Comparison of ENCODE assay signal across 2 cellular contexts in the genomic region with DNA sequence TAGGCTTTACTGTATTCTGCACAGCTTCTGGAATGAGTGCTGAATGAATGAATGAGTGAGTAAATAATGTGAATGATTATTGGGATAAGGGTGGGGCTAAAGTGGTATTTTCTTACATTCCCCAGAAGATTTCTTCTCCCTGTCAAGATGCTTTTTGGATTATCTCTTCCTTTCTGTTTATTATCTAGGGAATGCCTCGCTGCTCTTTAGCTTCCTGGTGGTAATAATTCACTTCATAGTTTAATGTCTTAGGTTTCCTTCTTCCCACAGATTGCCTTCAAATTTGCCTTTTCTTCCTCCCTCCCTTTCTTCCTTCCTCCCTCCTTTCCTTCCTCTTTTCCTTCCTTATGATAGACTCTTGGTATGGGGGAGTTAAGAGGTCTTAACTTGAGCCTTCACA.
TF ChIP-seq lines count a peak whose summit lies in the region.

No MANE protein-coding gene starts in this region.

TF ChIP-seq in IMR-90, 13 proteins besides CTCF, POLR2A, EP300 and RAD21:
- no peak for TF ChIP-seq BHLHE40 (IDR thresholded peaks at IDR 0.05; ENCODE audit: low read depth, low read length)
- no peak for TF ChIP-seq SMC3 (IDR thresholded peaks at IDR 0.05; ENCODE audit: low read depth, low read length)
- TF ChIP-seq MXI1 (IDR thresholded peaks at IDR 0.05; ENCODE audit: borderline replicate concordance, low read depth, low read length) = no peak
- TF ChIP-seq FOS (IDR thresholded peaks at IDR 0.05; ENCODE audit: low read depth, low read length) = no peak
- TF ChIP-seq MAZ (IDR thresholded peaks at IDR 0.05; ENCODE audit: borderline replicate concordance, low read depth, low read length) = no peak
- TF ChIP-seq CEBPB (IDR thresholded peaks at IDR 0.05; ENCODE audit: low read depth, low read length) = no peak
- no peak for TF ChIP-seq MAFK (IDR thresholded peaks at IDR 0.05; ENCODE audit: low read depth, low read length)
- TF ChIP-seq RCOR1 (IDR thresholded peaks at IDR 0.05; ENCODE audit: insufficient replicate concordance, low read length) = no peak
- TF ChIP-seq, protein P1, sequence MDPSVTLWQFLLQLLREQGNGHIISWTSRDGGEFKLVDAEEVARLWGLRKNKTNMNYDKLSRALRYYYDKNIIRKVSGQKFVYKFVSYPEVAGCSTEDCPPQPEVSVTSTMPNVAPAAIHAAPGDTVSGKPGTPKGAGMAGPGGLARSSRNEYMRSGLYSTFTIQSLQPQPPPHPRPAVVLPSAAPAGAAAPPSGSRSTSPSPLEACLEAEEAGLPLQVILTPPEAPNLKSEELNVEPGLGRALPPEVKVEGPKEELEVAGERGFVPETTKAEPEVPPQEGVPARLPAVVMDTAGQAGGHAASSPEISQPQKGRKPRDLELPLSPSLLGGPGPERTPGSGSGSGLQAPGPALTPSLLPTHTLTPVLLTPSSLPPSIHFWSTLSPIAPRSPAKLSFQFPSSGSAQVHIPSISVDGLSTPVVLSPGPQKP (IDR thresholded peaks at IDR 0.05; ENCODE audit: borderline replicate concordance, low read depth, low read length) = no peak
- TF ChIP-seq, protein P2, sequence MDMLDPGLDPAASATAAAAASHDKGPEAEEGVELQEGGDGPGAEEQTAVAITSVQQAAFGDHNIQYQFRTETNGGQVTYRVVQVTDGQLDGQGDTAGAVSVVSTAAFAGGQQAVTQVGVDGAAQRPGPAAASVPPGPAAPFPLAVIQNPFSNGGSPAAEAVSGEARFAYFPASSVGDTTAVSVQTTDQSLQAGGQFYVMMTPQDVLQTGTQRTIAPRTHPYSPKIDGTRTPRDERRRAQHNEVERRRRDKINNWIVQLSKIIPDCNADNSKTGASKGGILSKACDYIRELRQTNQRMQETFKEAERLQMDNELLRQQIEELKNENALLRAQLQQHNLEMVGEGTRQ (IDR thresholded peaks at IDR 0.05; ENCODE audit: low read depth, low read length) = no peak
- no peak for TF ChIP-seq NFE2L2 (IDR thresholded peaks at IDR 0.05; ENCODE audit: low read depth, low read length)
- TF ChIP-seq CHD1 (IDR thresholded peaks at IDR 0.05; ENCODE audit: low read depth, low read length) = no peak
- TF ChIP-seq RFX5 (IDR thresholded peaks at IDR 0.05; ENCODE audit: low read depth, low read length) = no peak

TF ChIP-seq in K562, 482 proteins besides CTCF, POLR2A, EP300 and RAD21:
- TF ChIP-seq, protein P3, sequence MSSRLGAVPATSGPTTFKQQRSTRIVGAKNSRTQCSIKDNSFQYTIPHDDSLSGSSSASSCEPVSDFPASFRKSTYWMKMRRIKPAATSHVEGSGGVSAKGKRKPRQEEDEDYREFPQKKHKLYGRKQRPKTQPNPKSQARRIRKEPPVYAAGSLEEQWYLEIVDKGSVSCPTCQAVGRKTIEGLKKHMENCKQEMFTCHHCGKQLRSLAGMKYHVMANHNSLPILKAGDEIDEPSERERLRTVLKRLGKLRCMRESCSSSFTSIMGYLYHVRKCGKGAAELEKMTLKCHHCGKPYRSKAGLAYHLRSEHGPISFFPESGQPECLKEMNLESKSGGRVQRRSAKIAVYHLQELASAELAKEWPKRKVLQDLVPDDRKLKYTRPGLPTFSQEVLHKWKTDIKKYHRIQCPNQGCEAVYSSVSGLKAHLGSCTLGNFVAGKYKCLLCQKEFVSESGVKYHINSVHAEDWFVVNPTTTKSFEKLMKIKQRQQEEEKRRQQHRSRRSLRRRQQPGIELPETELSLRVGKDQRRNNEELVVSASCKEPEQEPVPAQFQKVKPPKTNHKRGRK (tag; IDR thresholded peaks at IDR 0.05) = peak; percentile 46; the same call in 1 of the 2 replicates
- TF ChIP-seq ZNF24 (IDR thresholded peaks at IDR 0.05) = 0 out of 2 replicates have a peak, but pooled peaks have one; percentile 38
- TF ChIP-seq CREM (IDR thresholded peaks at IDR 0.05; ENCODE audit: low read depth) = no peak
